In genomic region chr4:70133473-70133872, GRCh38 we compare ENCODE assay signal across 30 cellular contexts. TPM values are rescaled to one million over a fixed set of nuclear protein-coding genes. Genes with fewer than 3 reads are reported as not detected.
"Had no signal": no experiment of that assay in that cellular context is flagged by ENCODE, and none has a peak within 500 bp of the region (broad histone marks: within the 10 kb centered on the region; RNA-seq: fewer than 3 reads in every experiment).

No MANE protein-coding gene starts in this region.

- H3K36me3 ChIP-seq: esophagus squamous epithelium, prostate gland, spleen, thoracic aorta, tibial nerve, vagina had no signal

- DNase-seq: cortex of kidney; effector memory CD8-positive, alpha-beta T cell; erythroblast; esophagus squamous epithelium; hypothalamus; midbrain; naive thymus-derived CD4-positive, alpha-beta T cell; nucleus accumbens; right cardiac atrium; spleen; stimulated activated CD4-positive, alpha-beta T cell treated with anti-CD3 and anti-CD28 coated beads, Interleukin-4, amount 100 ng/mL, for 4 hours; stimulated activated naive CD8-positive, alpha-beta T cell treated with anti-CD3 and anti-CD28 coated beads, Interleukin-15, Interleukin-2, amounts not matched to agents 100 U/mL and 50 U/mL, for 24 hours; substantia nigra had no signal

- ATAC-seq: effector memory CD8-positive, alpha-beta T cell; naive thymus-derived CD4-positive, alpha-beta T cell; right cardiac atrium; stimulated activated memory B cell treated with anti-CD40 and anti-IgM and Interleukin-4, amounts not matched to agents 10 μg/mL and 1 μg/mL and 100 μg/mL, for 72 hours; stimulated activated naive CD8-positive, alpha-beta T cell treated with anti-CD3 and anti-CD28 coated beads, Interleukin-15, Interleukin-2, amounts not matched to agents 100 U/mL and 50 U/mL, for 24 hours had no signal

- H3K4me3 Mint-ChIP-seq: effector memory CD8-positive, alpha-beta T cell; memory B cell; naive thymus-derived CD4-positive, alpha-beta T cell; nephron; stimulated activated memory B cell treated with anti-CD40 and anti-IgM and Interleukin-4, amounts not matched to agents 10 μg/mL and 1 μg/mL and 100 μg/mL, for 72 hours had no signal

- H3K9me3 Mint-ChIP-seq: memory B cell; naive thymus-derived CD4-positive, alpha-beta T cell; nephron; stimulated activated memory B cell treated with anti-CD40 and anti-IgM and Interleukin-4, amounts not matched to agents 10 μg/mL and 1 μg/mL and 100 μg/mL, for 72 hours had no signal

- H3K4me3 ChIP-seq: esophagus squamous epithelium, lung, prostate gland, skin epidermis, spleen, thoracic aorta, tibial nerve, vagina had no signal

- H3K4me1 Mint-ChIP-seq: memory B cell; naive thymus-derived CD4-positive, alpha-beta T cell; nephron; stimulated activated memory B cell treated with anti-CD40 and anti-IgM and Interleukin-4, amounts not matched to agents 10 μg/mL and 1 μg/mL and 100 μg/mL, for 72 hours had no signal

- H3K27me3 Mint-ChIP-seq: effector memory CD8-positive, alpha-beta T cell; memory B cell; naive thymus-derived CD4-positive, alpha-beta T cell; stimulated activated memory B cell treated with anti-CD40 and anti-IgM and Interleukin-4, amounts not matched to agents 10 μg/mL and 1 μg/mL and 100 μg/mL, for 72 hours had no signal

- H3K27ac ChIP-seq: esophagus squamous epithelium, prostate gland, skin epidermis, spleen, thoracic aorta, tibial nerve, vagina had no signal

- H3K36me3 Mint-ChIP-seq: memory B cell; naive thymus-derived CD4-positive, alpha-beta T cell; stimulated activated memory B cell treated with anti-CD40 and anti-IgM and Interleukin-4, amounts not matched to agents 10 μg/mL and 1 μg/mL and 100 μg/mL, for 72 hours had no signal

- H3K9me3 ChIP-seq: esophagus squamous epithelium, prostate gland, spleen, thoracic aorta, tibial nerve, vagina had no signal

- H3K27me3 ChIP-seq: esophagus squamous epithelium, spleen, tibial nerve, vagina had no signal

- H3K4me1 ChIP-seq: esophagus squamous epithelium, prostate gland, spleen, tibial nerve, vagina had no signal

- H3K27ac Mint-ChIP-seq: effector memory CD8-positive, alpha-beta T cell; memory B cell; naive thymus-derived CD4-positive, alpha-beta T cell; nephron; stimulated activated memory B cell treated with anti-CD40 and anti-IgM and Interleukin-4, amounts not matched to agents 10 μg/mL and 1 μg/mL and 100 μg/mL, for 72 hours had no signal

RNA-seq across cellular contexts. Expression of gene PRR27, which starts 20.6 kb away (rescaled TPM):
- total RNA-seq: dermis microvascular lymphatic vessel endothelial cell; esophagus squamous epithelium; frontal cortex; liver; lung; mucosa of gallbladder; naive thymus-derived CD4-positive, alpha-beta T cell; osteocyte; renal cortical epithelial cell; right cardiac atrium; spleen; thoracic aorta; tibial nerve; ureter; vagina had no signal
- polyA plus RNA-seq: keratinocyte; liver; lung; naive thymus-derived CD4-positive, alpha-beta T cell; right cardiac atrium; spleen had no signal
